Comparison of ENCODE assay signal across 11 cellular contexts in genomic region chr1:12339861-12340557, GRCh38.
DNase-seq lines count a peak whose midpoint lies in the region; ATAC-seq and TF ChIP-seq lines count a peak whose summit lies in the region.
"Had no signal": no experiment of that assay in that cellular context is flagged by ENCODE, and none has a peak within 500 bp of the region (broad histone marks: within the 10 kb centered on the region; RNA-seq: fewer than 3 reads in every experiment).

No MANE protein-coding gene starts in this region.

- no peaks in the 10 kb centered on the region for H3K9me3 ChIP-seq in psoas muscle

- intact Hi-C loops in psoas muscle (cut with DNase I), result loop anchor here (10.0 kb wide), 2 partner anchors 65 to 535 kb away; partner anchors contain the start of genes CLCN6 (in 1 of the 2) and MTHFR (in 1 of the 2)

- peaks cover 0 to 45% of the 10 kb centered on the region in 2 donors for H3K36me3 ChIP-seq in psoas muscle (ENCODE audit: insufficient read depth in 1 of 2, low read depth in 1 of 2)

- CTCF ChIA-PET in HEK293T (lab: Yijun Ruan, JAX), result interaction anchor here (0.7 to 1.5 kb wide), 4 partner anchors 17 to 100 kb away, joined by 3 to 8 read pairs (median 4); no protein-coding TSS in a partner anchor

- DNase-seq in HEK293T (ENCODE audit: extremely low spot score) (peak; percentile 32), NCI-H2227 treated with DMSO at 0.1 percent for 48 hours (lab: John Stamatoyannopoulos, UW) (peak; percentile 74), choroid plexus epithelial cell (ENCODE audit: low read depth) (peak; percentile 31), psoas muscle (no peak), putamen (ENCODE audit: low spot score) (no peak), iPS-NIHi11 (ENCODE audit: low spot score) (no peak)
- DNase-seq in central memory CD4-positive, alpha-beta T cell, result no peak
- DNase-seq: effector memory CD8-positive, alpha-beta T cell; glutamatergic neuron; GOT3 had no signal

- ATAC-seq in psoas muscle, result no peak
- no peak for ATAC-seq in GM19328 (IDR thresholded peaks at IDR 0.05; ENCODE audit: unreplicated experiment)
- ATAC-seq: effector memory CD8-positive, alpha-beta T cell had no signal

- H3K27me3 ChIP-seq in psoas muscle (ENCODE audit: insufficient read depth in 3 of 3, low read length in 2 of 3), result no peaks in the 10 kb centered on the region

- peak overlapping the region; percentile 44 for H3K27ac ChIP-seq in psoas muscle

- no peak for TF ChIP-seq CTCF in choroid plexus epithelial cell (conservative IDR thresholded peaks at IDR 0.05; ENCODE audit: low read depth, low read length)
- no peak for TF ChIP-seq CTCF in psoas muscle (IDR thresholded peaks at IDR 0.05)

- H3K4me3 ChIP-seq in choroid plexus epithelial cell (ENCODE audit: low read depth, low read length) (no peak overlapping the region), psoas muscle (no peak overlapping the region)

- 49 to 61% (median 58%) methylated on average over 4 of the region's 4 CpGs for WGBS in psoas muscle, 3 donors

- peaks cover 64% of the 10 kb centered on the region for H3K4me1 ChIP-seq in psoas muscle

- POLR2A ChIA-PET in HEK293T (lab: Yijun Ruan, JAX), result interaction anchor here (0.8 kb wide), 1 partner anchor 277 kb away, joined by 3 read pairs; no protein-coding TSS in a partner anchor

TF ChIP-seq in HEK293T, 16 proteins besides CTCF, POLR2A, EP300 and RAD21:
- TF ChIP-seq FOXM1 (IDR thresholded peaks at IDR 0.05; ENCODE audit: borderline replicate concordance) (no peak), SUZ12 (IDR thresholded peaks at IDR 0.05) (no peak), ZNF384 (IDR thresholded peaks at IDR 0.05) (no peak), ARNT (IDR thresholded peaks at IDR 0.05) (no peak)

Comparison
In these comparisons a context has a peak if more than half of its experiments do, and no peak if none do; other contexts are left out.
1. DNase-seq: peak in HEK293T (single experiment), NCI-H2227 treated with DMSO at 0.1 percent for 48 hours (single experiment) and choroid plexus epithelial cell (single experiment); none in psoas muscle (0 of 2), putamen (single experiment), iPS-NIHi11 (single experiment) and central memory CD4-positive, alpha-beta T cell (single experiment).